1 cellular context compared by ENCODE assay signal in the genomic region with DNA sequence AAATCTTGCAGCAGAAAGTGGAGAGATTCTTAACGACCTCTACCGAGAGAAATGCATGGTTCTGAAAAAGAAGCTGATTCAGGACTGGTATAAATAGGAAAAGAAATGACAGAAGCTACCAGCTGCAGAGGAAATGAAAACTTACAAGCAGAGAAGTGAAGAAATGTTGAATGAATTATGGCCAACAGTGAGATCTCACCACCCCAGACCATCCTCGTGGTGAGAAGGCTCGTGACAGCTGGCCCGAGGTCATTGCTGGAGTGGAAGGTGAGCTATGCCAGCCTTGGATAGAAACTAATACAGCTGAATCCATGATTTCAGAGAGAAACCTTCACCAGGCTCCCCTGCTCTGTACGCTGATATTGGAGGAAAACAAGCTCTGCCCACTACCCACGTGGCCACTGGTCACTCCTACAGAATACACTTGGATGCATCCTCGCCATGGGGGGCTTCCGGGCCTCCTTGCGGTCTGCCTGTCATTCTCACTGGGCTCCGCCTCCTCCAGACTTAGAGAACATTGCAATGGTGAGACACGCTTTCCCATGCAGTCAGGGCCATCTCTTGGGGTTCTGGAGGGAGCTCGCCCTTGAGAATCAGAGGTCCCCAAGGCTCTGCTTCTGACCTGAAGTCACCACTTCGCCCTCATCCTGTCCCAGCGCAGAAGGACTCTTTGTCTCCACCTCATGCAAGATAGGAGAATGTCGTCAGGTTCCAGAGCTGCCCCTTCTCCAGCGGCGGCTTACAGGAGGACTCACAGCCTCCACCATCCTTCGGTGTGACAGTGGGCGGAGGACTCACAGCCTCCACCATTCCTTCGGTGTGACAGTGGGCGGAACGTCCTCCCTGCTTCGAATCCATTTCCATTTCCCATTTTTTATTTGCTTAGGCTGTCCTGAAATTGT.
TF ChIP-seq lines count a peak whose summit lies in the region.

No MANE protein-coding gene starts in this region.

TF ChIP-seq in K562, 482 proteins besides CTCF, POLR2A, EP300 and RAD21 (continued from another document):
- TF ChIP-seq, protein P1, sequence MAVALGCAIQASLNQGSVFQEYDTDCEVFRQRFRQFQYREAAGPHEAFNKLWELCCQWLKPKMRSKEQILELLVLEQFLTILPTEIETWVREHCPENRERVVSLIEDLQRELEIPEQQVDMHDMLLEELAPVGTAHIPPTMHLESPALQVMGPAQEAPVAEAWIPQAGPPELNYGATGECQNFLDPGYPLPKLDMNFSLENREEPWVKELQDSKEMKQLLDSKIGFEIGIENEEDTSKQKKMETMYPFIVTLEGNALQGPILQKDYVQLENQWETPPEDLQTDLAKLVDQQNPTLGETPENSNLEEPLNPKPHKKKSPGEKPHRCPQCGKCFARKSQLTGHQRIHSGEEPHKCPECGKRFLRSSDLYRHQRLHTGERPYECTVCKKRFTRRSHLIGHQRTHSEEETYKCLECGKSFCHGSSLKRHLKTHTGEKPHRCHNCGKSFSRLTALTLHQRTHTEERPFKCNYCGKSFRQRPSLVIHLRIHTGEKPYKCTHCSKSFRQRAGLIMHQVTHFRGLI (CRISPR knock-in tag; IDR thresholded peaks at IDR 0.05), result 0 out of 2 replicates have a peak, but pooled peaks have one; percentile 22
- TF ChIP-seq ZNF263 (CRISPR knock-in tag; IDR thresholded peaks at IDR 0.05; ENCODE audit: borderline replicate concordance), result peak; percentile 3; the same call in 1 of the 2 replicates
- TF ChIP-seq RAD51 (IDR thresholded peaks at IDR 0.05; ENCODE audit: borderline replicate concordance, low read depth), result peak; percentile 17; the same call in 1 of the 2 replicates
- TF ChIP-seq, protein P2, sequence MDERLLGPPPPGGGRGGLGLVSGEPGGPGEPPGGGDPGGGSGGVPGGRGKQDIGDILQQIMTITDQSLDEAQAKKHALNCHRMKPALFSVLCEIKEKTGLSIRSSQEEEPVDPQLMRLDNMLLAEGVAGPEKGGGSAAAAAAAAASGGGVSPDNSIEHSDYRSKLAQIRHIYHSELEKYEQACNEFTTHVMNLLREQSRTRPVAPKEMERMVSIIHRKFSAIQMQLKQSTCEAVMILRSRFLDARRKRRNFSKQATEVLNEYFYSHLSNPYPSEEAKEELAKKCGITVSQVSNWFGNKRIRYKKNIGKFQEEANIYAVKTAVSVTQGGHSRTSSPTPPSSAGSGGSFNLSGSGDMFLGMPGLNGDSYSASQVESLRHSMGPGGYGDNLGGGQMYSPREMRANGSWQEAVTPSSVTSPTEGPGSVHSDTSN (CRISPR knock-in tag; IDR thresholded peaks at IDR 0.05; ENCODE audit: low read depth), result no peak
- TF ChIP-seq, protein P2 (tag; conservative IDR thresholded peaks at IDR 0.05; ENCODE audit: low read depth), result no peak; the same call in 1 of the 2 replicates
- TF ChIP-seq C11orf30 (IDR thresholded peaks at IDR 0.05; ENCODE audit: low read depth), result 0 out of 2 replicates have a peak, but pooled peaks have one; percentile 9
- peak; percentile 46 for TF ChIP-seq EGR1 (conservative IDR thresholded peaks at IDR 0.05)
